ENCODE assay signal across 8 cellular contexts in the genomic region with DNA sequence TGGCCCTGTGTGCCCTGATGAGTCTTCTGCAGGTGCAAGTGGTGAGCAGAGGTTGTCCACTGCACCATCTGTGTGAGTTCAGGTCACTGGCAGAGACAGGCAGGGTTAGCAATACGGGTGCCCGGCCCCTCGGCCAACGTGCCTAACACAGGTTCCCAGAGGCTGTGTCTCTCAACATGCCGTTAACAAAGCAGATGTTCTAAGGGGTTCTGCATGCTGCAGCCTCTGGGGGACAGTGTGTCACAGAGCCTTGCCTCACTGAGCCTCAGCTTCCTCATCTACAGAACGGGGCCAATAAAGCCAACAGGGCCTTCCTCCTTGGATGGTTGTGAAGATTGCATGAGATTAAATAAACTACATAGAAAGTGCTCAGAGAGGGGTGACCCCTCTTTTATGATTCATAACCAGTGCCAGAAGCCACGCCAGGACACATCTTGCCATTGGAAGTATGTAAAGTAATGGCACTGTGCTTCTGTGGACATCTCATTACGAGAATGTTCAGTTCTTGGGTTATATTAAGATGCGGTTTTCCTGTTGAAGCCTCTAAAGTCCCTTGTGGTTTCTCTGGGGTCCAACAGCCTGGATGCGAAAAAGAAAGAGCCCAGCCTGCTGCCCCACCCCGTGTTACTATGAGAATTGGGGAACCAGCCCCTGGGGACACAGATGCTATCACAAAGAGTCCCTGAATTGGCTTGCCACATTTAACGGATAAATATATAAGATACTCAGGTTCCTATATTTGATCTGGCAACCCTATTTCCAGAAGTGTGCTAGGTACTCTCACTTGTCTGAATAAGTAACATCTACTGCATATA. TPM values are rescaled to one million over a fixed set of nuclear protein-coding genes. Genes with fewer than 3 reads are reported as not detected.
A peak's percentile ranks its signal among the peaks of the same experiment; 100 is the strongest.
DNase-seq lines count a peak whose midpoint lies in the region; ATAC-seq, FAIRE-seq and TF ChIP-seq lines count a peak whose summit lies in the region.

No MANE protein-coding gene starts in this region.

- DNase-seq in GM12891 (ENCODE audit: insufficient read length, low spot score) = no peak
- DNase-seq in activated naive CD8-positive, alpha-beta T cell treated with anti-CD3 and anti-CD28 coated beads, Interleukin-2, amount 10 ng/mL, durations not matched to agents 7 days and 5 days = peak; percentile 40
- no peak for DNase-seq in prostate gland (ENCODE audit: low spot score)
- no peak for DNase-seq in AG08396 (ENCODE audit: low spot score)
- DNase-seq in kidney glomerular epithelial cell (lab: John Stamatoyannopoulos, UW) = no peak
- no peak for DNase-seq in WERI-Rb-1

- FAIRE-seq in GM12891 (lab: Jason Lieb, UNC) = peak; percentile 96

- H3K27ac ChIP-seq in prostate gland (no peak overlapping the region), WERI-Rb-1 (no peak overlapping the region)

- peaks cover 2% of the 10 kb centered on the region for H3K9me3 Mint-ChIP-seq in activated naive CD8-positive, alpha-beta T cell treated with anti-CD3 and anti-CD28 coated beads, Interleukin-2, amount 10 ng/mL, durations not matched to agents 7 days and 5 days

- H3K36me3 Mint-ChIP-seq in activated naive CD8-positive, alpha-beta T cell treated with anti-CD3 and anti-CD28 coated beads, Interleukin-2, amount 10 ng/mL, durations not matched to agents 7 days and 5 days = no peaks in the 10 kb centered on the region

- H3K27me3 Mint-ChIP-seq in activated naive CD8-positive, alpha-beta T cell treated with anti-CD3 and anti-CD28 coated beads, Interleukin-2, amount 10 ng/mL, durations not matched to agents 7 days and 5 days = peaks cover 8% of the 10 kb centered on the region

- TF ChIP-seq POLR2A in GM12891 (IDR thresholded peaks at IDR 0.05; ENCODE audit: low read depth, low read length) (peak; percentile 62; the same call in 1 of the 2 replicates), prostate gland (IDR thresholded peaks at IDR 0.05) (no peak)

- ATAC-seq in GM21367 (IDR thresholded peaks at IDR 0.05; ENCODE audit: unreplicated experiment) (peak; percentile 49), HG03521 (IDR thresholded peaks at IDR 0.05; ENCODE audit: unreplicated experiment) (peak; percentile 68)
- ATAC-seq in activated naive CD8-positive, alpha-beta T cell treated with anti-CD3 and anti-CD28 coated beads, Interleukin-2, amount 10 ng/mL, durations not matched to agents 7 days and 5 days (ENCODE audit: low read depth) = peak; percentile 57

- POLR2A ChIA-PET in activated naive CD8-positive, alpha-beta T cell treated with anti-CD3 and anti-CD28 coated beads, Interleukin-2, amount 10 ng/mL, durations not matched to agents 7 days and 5 days (lab: Charles Lee) = interaction anchor here (0.5 to 2.1 kb wide), 2 partner anchors 11 to 251 kb away, joined by 3 to 10 read pairs; partner anchors contain the start of gene ARHGEF18

- H3K4me1 ChIP-seq in prostate gland (replicated peaks) = no peaks in the 10 kb centered on the region

- peaks cover 21% of the 10 kb centered on the region for H3K4me1 Mint-ChIP-seq in activated naive CD8-positive, alpha-beta T cell treated with anti-CD3 and anti-CD28 coated beads, Interleukin-2, amount 10 ng/mL, durations not matched to agents 7 days and 5 days

- H3K27me3 ChIP-seq in prostate gland (replicated peaks; ENCODE audit: insufficient read depth) (no peaks in the 10 kb centered on the region), WERI-Rb-1 (ENCODE audit: insufficient read depth, low read depth, severe bottlenecking) (no peaks in the 10 kb centered on the region)

- H3K4me3 ChIP-seq in prostate gland = no peak overlapping the region
- no peak overlapping the region for H3K4me3 ChIP-seq in WERI-Rb-1 (ENCODE audit: low read depth, low read length)

- H3K36me3 ChIP-seq in prostate gland (no peaks in the 10 kb centered on the region), WERI-Rb-1 (no peaks in the 10 kb centered on the region)

- no peak for TF ChIP-seq CTCF in prostate gland (IDR thresholded peaks at IDR 0.05)
- TF ChIP-seq CTCF in WERI-Rb-1 (IDR thresholded peaks at IDR 0.05; ENCODE audit: low read depth, low read length) = no peak

- no peaks in the 10 kb centered on the region for H3K9me3 ChIP-seq in prostate gland
- H3K9me3 ChIP-seq in WERI-Rb-1 (ENCODE audit: severe bottlenecking) = no peaks in the 10 kb centered on the region

- 75% methylated on average over 12 of the region's 12 CpGs for WGBS in prostate gland

- intact Hi-C loops in prostate gland (cut with DNase I) = no loop called here

- H3K27ac Mint-ChIP-seq in activated naive CD8-positive, alpha-beta T cell treated with anti-CD3 and anti-CD28 coated beads, Interleukin-2, amount 10 ng/mL, durations not matched to agents 7 days and 5 days = peak overlapping the region; percentile 40

- peak overlapping the region; percentile 63 for H3K4me3 Mint-ChIP-seq in activated naive CD8-positive, alpha-beta T cell treated with anti-CD3 and anti-CD28 coated beads, Interleukin-2, amount 10 ng/mL, durations not matched to agents 7 days and 5 days

TF ChIP-seq in GM12891, 5 proteins besides CTCF, POLR2A, EP300 and RAD21:
- TF ChIP-seq TAF1 (IDR thresholded peaks at IDR 0.05; ENCODE audit: low read depth, low read length) (no peak), SPI1 (IDR thresholded peaks at IDR 0.05; ENCODE audit: low read depth, low read length) (peak; percentile 68), POU2F2 (IDR thresholded peaks at IDR 0.05; ENCODE audit: low read depth, low read length) (peak; percentile 24; the same call in 1 of the 2 replicates), PAX5 (IDR thresholded peaks at IDR 0.05; ENCODE audit: insufficient read depth, low read length, severe bottlenecking) (no peak), POLR2AphosphoS5 (IDR thresholded peaks at IDR 0.05; ENCODE audit: low read depth, low read length) (peak; percentile 72)

RNA-seq across cellular contexts. Expression of gene ARHGEF18, which starts 11.2 kb away (rescaled TPM):
- polyA plus RNA-seq in GM12891 (2012; ENCODE audit: low read depth, missing spikeins) = 14.0 TPM
- total RNA-seq in activated naive CD8-positive, alpha-beta T cell treated with anti-CD3 and anti-CD28 coated beads, Interleukin-2, amount 10 ng/mL, durations not matched to agents 7 days and 5 days = 10 to 100 TPM; 48.9 to 51.3 TPM
- total RNA-seq in prostate gland = 10 to 100 TPM; 44.5 to 52.3 TPM

RNA-seq across cellular contexts. Expression of gene INSR, which starts 43.4 kb away (rescaled TPM):
- polyA plus RNA-seq in GM12891 (2012; ENCODE audit: low read depth, missing spikeins) = 11.9 TPM
- under 1 TPM; 0.65 to 0.89 TPM for total RNA-seq in activated naive CD8-positive, alpha-beta T cell treated with anti-CD3 and anti-CD28 coated beads, Interleukin-2, amount 10 ng/mL, durations not matched to agents 7 days and 5 days
- 100 to 1,000 TPM in 1 of 2 donors, 10 to 100 TPM in 1; 51.2 to 124 TPM for total RNA-seq in prostate gland

Comparison
In these comparisons a context has a peak if more than half of its experiments do, and no peak if none do; other contexts are left out.
1. RNA of gene INSR, which starts 43.4 kb away (total RNA-seq): 51.2 to 124 TPM in prostate gland; 0.65 to 0.89 TPM in activated naive CD8-positive, alpha-beta T cell treated with anti-CD3 and anti-CD28 coated beads, Interleukin-2, amount 10 ng/mL, durations not matched to agents 7 days and 5 days; every median in the first group is over 10 times any median in the second.
2. Peak in every context shown above with its lines, with median percentiles within 50 percentile points of each other: ATAC-seq.